In the genomic region with DNA sequence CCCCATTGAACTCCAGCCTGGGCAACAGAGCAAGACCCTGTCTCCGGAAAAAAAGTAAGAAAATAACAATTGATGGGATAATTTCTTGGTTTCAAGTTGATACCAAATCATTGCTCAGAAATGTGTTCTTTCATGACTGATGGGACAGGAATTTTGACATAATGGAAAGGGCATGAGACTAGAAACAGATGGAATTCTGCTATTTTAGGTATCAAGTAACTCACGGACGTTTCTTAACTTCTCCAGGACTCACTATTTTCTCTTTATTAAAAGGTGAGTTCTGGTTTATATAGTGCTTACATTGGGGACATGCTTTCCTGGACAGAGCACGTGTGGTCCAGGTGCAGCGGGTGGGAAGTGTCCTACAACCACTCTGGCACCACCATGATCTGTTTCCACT, we compare ENCODE assay signal across 22 cellular contexts. TPM values are rescaled to one million over a fixed set of nuclear protein-coding genes. Genes with fewer than 3 reads are reported as not detected.
DNase-seq lines count a peak whose midpoint lies in the region; ATAC-seq and TF ChIP-seq lines count a peak whose summit lies in the region.
"Had no signal": no experiment of that assay in that cellular context is flagged by ENCODE, and none has a peak within 500 bp of the region (broad histone marks: within the 10 kb centered on the region; RNA-seq: fewer than 3 reads in every experiment).

No MANE protein-coding gene starts in this region.

- H3K9me3 ChIP-seq in smooth muscle cell (replicated peaks; ENCODE audit: low read depth), result no peaks in the 10 kb centered on the region
- no peaks in the 10 kb centered on the region for H3K9me3 ChIP-seq in CD8-positive, alpha-beta T cell (ENCODE audit: low read length)
- H3K9me3 ChIP-seq: heart left ventricle, psoas muscle, spleen had no signal

- no peak overlapping the region for H3K4me3 Mint-ChIP-seq in CD8-positive, alpha-beta T cell
- H3K4me3 Mint-ChIP-seq: activated CD4-positive, alpha-beta memory T cell treated with anti-CD3 and anti-CD28 coated beads, Interleukin-2, amount 10 ng/mL, durations not matched to agents 7 days and 5 days; activated naive CD4-positive, alpha-beta T cell treated with anti-CD3 and anti-CD28 coated beads, Interleukin-2, amount 50 U/mL, for 24 hours; activated T-cell treated with anti-CD3 and anti-CD28 coated beads, Interleukin-2, amount 50 U/mL, for 24 hours; memory B cell; nephron; WTC11 had no signal

- H3K4me1 ChIP-seq in smooth muscle cell (ENCODE audit: low read depth), result peaks cover 16% of the 10 kb centered on the region
- peaks cover 2% of the 10 kb centered on the region for H3K4me1 ChIP-seq in CD8-positive, alpha-beta T cell (ENCODE audit: insufficient read depth, low read length)
- H3K4me1 ChIP-seq: psoas muscle had no signal

- TF ChIP-seq CTCF in foreskin fibroblast (IDR thresholded peaks at IDR 0.05; ENCODE audit: low read depth, low read length) (no peak), smooth muscle cell (IDR thresholded peaks at IDR 0.05; ENCODE audit: borderline replicate concordance, insufficient read depth, poor library complexity, severe bottlenecking) (no peak)
- TF ChIP-seq CTCF in CD8-positive, alpha-beta T cell (IDR thresholded peaks at IDR 0.05), result no peak

- H3K27me3 ChIP-seq in smooth muscle cell (ENCODE audit: low read depth), result no peaks in the 10 kb centered on the region
- H3K27me3 ChIP-seq in CD8-positive, alpha-beta T cell (ENCODE audit: insufficient read depth, low read length), result peaks cover 1% of the 10 kb centered on the region

- no peaks in the 10 kb centered on the region for H3K36me3 Mint-ChIP-seq in CD8-positive, alpha-beta T cell
- H3K36me3 Mint-ChIP-seq: activated naive CD4-positive, alpha-beta T cell treated with anti-CD3 and anti-CD28 coated beads, Interleukin-2, amount 50 U/mL, for 24 hours; memory B cell; WTC11 had no signal

- peak overlapping the region; percentile 98 for H3K27ac ChIP-seq in smooth muscle cell (ENCODE audit: low read depth)
- no peak overlapping the region for H3K27ac ChIP-seq in CD8-positive, alpha-beta T cell (ENCODE audit: low read depth, low read length)
- H3K27ac ChIP-seq: heart left ventricle, psoas muscle, spleen had no signal

- H3F3A ChIP-seq in smooth muscle cell (ENCODE audit: low read depth), result peaks cover 5% of the 10 kb centered on the region

- H3K4me2 ChIP-seq in smooth muscle cell, result no peak overlapping the region

- no peaks in the 10 kb centered on the region for H3K79me2 ChIP-seq in smooth muscle cell (ENCODE audit: low read depth)

- CTCF ChIA-PET in CD8-positive, alpha-beta T cell (lab: Charles Lee), result interaction anchor here (1.0 kb wide), 1 partner anchor 260 kb away, joined by 3 read pairs; no protein-coding TSS in a partner anchor

- DNase-seq in GM04503 (ENCODE audit: low read depth), result peak; percentile 41
- peak; percentile 13 for DNase-seq in amniotic epithelial cell (ENCODE audit: low read depth)
- DNase-seq in foreskin fibroblast, result peak; percentile 39 to 72
- no peak for DNase-seq in smooth muscle cell (lab: John Stamatoyannopoulos, UW; ENCODE audit: unreplicated experiment)
- no peak for DNase-seq in CD8-positive, alpha-beta T cell
- no peak for DNase-seq in NCI-H446 (lab: John Stamatoyannopoulos, UW)
- DNase-seq: activated CD4-positive, alpha-beta memory T cell treated with anti-CD3 and anti-CD28 coated beads, Interleukin-2, amount 10 ng/mL, durations not matched to agents 7 days and 5 days; activated T-cell treated with anti-CD3 and anti-CD28 coated beads, Interleukin-2, amount 50 U/mL, for 24 hours; DMS53; heart left ventricle; NCI-H1417 treated with DMSO at 0.1 percent for 48 hours; NCI-H748 treated with DMSO at 0.1 percent for 48 hours; psoas muscle; spleen; stimulated activated CD8-positive, alpha-beta memory T cell treated with anti-CD3 and anti-CD28 coated beads, Interleukin-4, amount 100 ng/mL, for 48 hours had no signal

- 70% methylated on average over 5 of the region's 5 CpGs for WGBS in smooth muscle cell (ENCODE audit: low lambda C conversion rate)

- H3K27ac Mint-ChIP-seq in CD8-positive, alpha-beta T cell, result no peak overlapping the region
- H3K27ac Mint-ChIP-seq: activated CD4-positive, alpha-beta memory T cell treated with anti-CD3 and anti-CD28 coated beads, Interleukin-2, amount 10 ng/mL, durations not matched to agents 7 days and 5 days; activated naive CD4-positive, alpha-beta T cell treated with anti-CD3 and anti-CD28 coated beads, Interleukin-2, amount 50 U/mL, for 24 hours; activated T-cell treated with anti-CD3 and anti-CD28 coated beads, Interleukin-2, amount 50 U/mL, for 24 hours; CD14-positive monocyte; memory B cell; nephron; WTC11 had no signal

- no peaks in the 10 kb centered on the region for H3K9me3 Mint-ChIP-seq in CD8-positive, alpha-beta T cell
- H3K9me3 Mint-ChIP-seq: activated CD4-positive, alpha-beta memory T cell treated with anti-CD3 and anti-CD28 coated beads, Interleukin-2, amount 10 ng/mL, durations not matched to agents 7 days and 5 days; activated naive CD4-positive, alpha-beta T cell treated with anti-CD3 and anti-CD28 coated beads, Interleukin-2, amount 50 U/mL, for 24 hours; activated T-cell treated with anti-CD3 and anti-CD28 coated beads, Interleukin-2, amount 50 U/mL, for 24 hours; memory B cell; nephron had no signal

- no peaks in the 10 kb centered on the region for H4K20me1 ChIP-seq in smooth muscle cell (ENCODE audit: low read depth)

- POLR2A ChIA-PET in CD8-positive, alpha-beta T cell (lab: Charles Lee), result no interaction called here

- H3K4me3 ChIP-seq in foreskin fibroblast (ENCODE audit: low read depth in 1 of 2, low read length in 2 of 2) (no peak overlapping the region), smooth muscle cell (no peak overlapping the region)
- H3K4me3 ChIP-seq in CD8-positive, alpha-beta T cell (ENCODE audit: low read depth, low read length), result no peak overlapping the region
- H3K4me3 ChIP-seq: heart left ventricle, psoas muscle, spleen had no signal

- H3K9ac ChIP-seq in smooth muscle cell (ENCODE audit: low read depth), result no peak overlapping the region

- no peak for ATAC-seq in CD8-positive, alpha-beta T cell
- ATAC-seq in HG03045 (IDR thresholded peaks at IDR 0.05; ENCODE audit: unreplicated experiment), result no peak
- ATAC-seq: esophagus mucosa, heart left ventricle, psoas muscle, WTC11 had no signal

- peaks cover 4% of the 10 kb centered on the region for H3K4me1 Mint-ChIP-seq in CD8-positive, alpha-beta T cell (ENCODE audit: low read depth)
- H3K4me1 Mint-ChIP-seq: memory B cell had no signal

- intact Hi-C loops in CD8-positive, alpha-beta T cell (cut with DNase I, micrococcal nuclease), result no loop called here

- no peaks in the 10 kb centered on the region for H3K36me3 ChIP-seq in smooth muscle cell (ENCODE audit: low read depth)
- no peaks in the 10 kb centered on the region for H3K36me3 ChIP-seq in CD8-positive, alpha-beta T cell (ENCODE audit: insufficient read depth, low read length)
- H3K36me3 ChIP-seq: heart left ventricle, spleen had no signal

- H3K27me3 Mint-ChIP-seq in CD8-positive, alpha-beta T cell (ENCODE audit: low read depth), result peaks cover 35% of the 10 kb centered on the region

- H2AFZ ChIP-seq in smooth muscle cell (ENCODE audit: low read depth), result no peak overlapping the region

RNA-seq across cellular contexts. Expression of gene DSP, which starts 6.0 kb away (rescaled TPM):
- 309 and 347 TPM in 2 replicates for total RNA-seq in smooth muscle cell
- polyA plus RNA-seq in smooth muscle cell, result 64.1 and 170 TPM in 2 replicates
- under 1 TPM in 1 of 2 experiments, not detected in 1; 0.05 TPM for total RNA-seq in CD8-positive, alpha-beta T cell
- polyA plus RNA-seq: CD14-positive monocyte had no signal

RNA-seq across cellular contexts. Expression of gene SNRNP48, which starts 54.5 kb away (rescaled TPM):
- 11.0 and 16.6 TPM in 2 replicates for total RNA-seq in smooth muscle cell
- polyA plus RNA-seq in smooth muscle cell, result 3.2 and 6.5 TPM in 2 replicates
- 10 to 100 TPM; 12.2 to 12.9 TPM for total RNA-seq in CD8-positive, alpha-beta T cell

Comparison
In these comparisons a context has a peak if more than half of its experiments do, and no peak if none do; other contexts are left out.
1. DNase-seq: peak in GM04503 (single experiment), amniotic epithelial cell (single experiment) and foreskin fibroblast (2 of 2); none in smooth muscle cell (single experiment), CD8-positive, alpha-beta T cell (0 of 7) and NCI-H446 (0 of 2).
2. RNA of gene DSP, which starts 6.0 kb away (total RNA-seq): 309 to 347 TPM in smooth muscle cell; 0.05 TPM in CD8-positive, alpha-beta T cell; every median in the first group is over 100 times any median in the second.